ENCODE assay signal across 8 cellular contexts in the genomic region with DNA sequence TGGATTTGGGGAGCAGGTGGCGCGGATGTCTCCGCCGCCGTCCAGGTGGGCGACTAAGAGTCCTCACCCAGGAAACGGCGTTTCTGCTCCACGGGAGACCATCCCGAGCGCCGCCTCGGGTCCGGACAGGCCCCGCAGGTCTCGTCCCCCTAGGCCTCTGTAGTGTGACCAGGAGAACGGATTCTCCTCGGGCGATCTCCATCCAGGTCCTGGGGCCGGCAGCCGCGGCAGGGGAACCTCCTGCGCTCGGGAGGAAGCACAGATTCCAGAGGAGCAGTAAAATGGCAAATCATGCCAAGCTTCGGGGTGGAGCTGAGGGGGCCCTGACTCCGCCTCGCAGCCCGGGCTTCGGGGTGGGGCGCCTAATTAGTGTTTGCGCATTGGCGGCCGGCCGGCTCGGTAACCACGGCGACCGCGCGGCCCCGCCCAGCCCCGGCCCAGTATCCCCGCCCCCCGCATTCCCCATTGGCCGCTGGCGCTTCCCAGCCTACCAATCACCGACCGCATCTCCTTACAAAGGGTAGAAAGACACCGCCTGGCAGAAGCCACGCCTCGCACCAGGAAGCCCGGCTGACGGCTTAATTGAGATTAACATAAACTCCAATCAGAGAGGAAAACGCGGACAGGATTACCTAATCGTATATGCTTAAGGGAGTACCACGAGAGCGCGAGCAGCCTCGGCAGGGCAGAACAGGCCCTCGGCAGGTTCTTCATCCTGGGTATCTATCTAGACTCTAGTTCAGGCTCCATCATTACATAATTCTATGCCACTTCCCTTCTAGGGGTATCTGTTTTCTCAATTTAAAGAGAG.
DNase-seq lines count a peak whose midpoint lies in the region; ATAC-seq lines count a peak whose summit lies in the region.

No MANE protein-coding gene starts in this region.

- ATAC-seq in GM19351 (IDR thresholded peaks at IDR 0.05; ENCODE audit: unreplicated experiment) (peak; percentile 94), HG03520 (IDR thresholded peaks at IDR 0.05; ENCODE audit: unreplicated experiment) (peak; percentile 90), left colon (peak; percentile 92)

- DNase-seq in C1 segment of cervical spinal cord (lab: John Stamatoyannopoulos, UW) (peak; percentile 69 to 99 (median 92)), NCI-H69 (lab: John Stamatoyannopoulos, UW) (peak; percentile 97), cortex of kidney (lab: John Stamatoyannopoulos, UW) (peak; percentile 30), left colon (peak; percentile 96 to 98)
- DNase-seq in activated CD4-positive, alpha-beta T cell treated with anti-CD3 and anti-CD28 coated beads, Interleukin-2, amount 50 U/mL, for 1 hour: peak; percentile 94
- DNase-seq in stimulated activated CD4-positive, alpha-beta T cell treated with anti-CD3 and anti-CD28 coated beads, Interleukin-1b, Interleukin-23, amount 100 ng/mL, for 4 hours (ENCODE audit: low read depth in 2 of 2): peak; percentile 92 to 93

- intact Hi-C loops in left colon (cut with DNase I, micrococcal nuclease): no loop called here

Comparison
In these comparisons a context has a peak if more than half of its experiments do, and no peak if none do; other contexts are left out.
1. Peak in every context shown above with its lines: DNase-seq and ATAC-seq.
2. DNase-seq: peak in every context shown above with its lines; median percentile 97 in NCI-H69; 97 in left colon; 94 in activated CD4-positive, alpha-beta T cell treated with anti-CD3 and anti-CD28 coated beads, Interleukin-2, amount 50 U/mL, for 1 hour; 92 in C1 segment of cervical spinal cord; 92 in stimulated activated CD4-positive, alpha-beta T cell treated with anti-CD3 and anti-CD28 coated beads, Interleukin-1b, Interleukin-23, amount 100 ng/mL, for 4 hours; 30 in cortex of kidney.